8 cellular contexts compared by ENCODE assay signal in the genomic region with DNA sequence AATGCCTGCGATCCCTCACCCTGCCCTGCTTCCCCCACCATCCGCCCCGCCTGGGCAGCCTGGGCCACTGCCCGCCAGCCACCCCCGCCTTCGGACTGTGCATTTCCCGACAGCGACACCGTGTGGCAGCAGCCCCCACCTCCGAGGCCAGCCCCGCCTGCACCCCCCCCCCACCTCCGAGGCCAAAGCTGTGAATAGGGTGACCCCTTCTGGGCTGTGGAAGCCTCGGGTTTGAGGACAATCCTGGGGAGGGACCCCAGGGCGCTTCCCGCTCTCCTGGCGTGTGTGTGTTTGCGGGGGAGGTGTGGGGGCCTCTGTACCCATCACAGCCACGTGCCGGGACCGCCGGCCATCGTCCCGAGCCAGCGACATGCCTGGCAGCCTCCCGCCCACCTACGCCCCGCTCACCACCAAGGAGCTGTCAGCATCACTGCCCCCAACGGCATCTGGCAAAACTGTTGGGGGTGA. TPM values are rescaled to one million over a fixed set of nuclear protein-coding genes. Genes with fewer than 3 reads are reported as not detected.
DNase-seq lines count a peak whose midpoint lies in the region; FAIRE-seq and TF ChIP-seq lines count a peak whose summit lies in the region.

No MANE protein-coding gene starts in this region.

- intact Hi-C loops in stomach (cut with DNase I; ENCODE audit: low total_unique reads), result loop anchor here (5.0 kb wide), 1 partner anchor 114 kb away; no protein-coding TSS in a partner anchor

- TF ChIP-seq EP300 in stomach (IDR thresholded peaks at IDR 0.05), result no peak

- H3K27ac ChIP-seq in stomach, result peak overlapping the region; percentile 39 to 91 (median 86)

- no peaks in the 10 kb centered on the region for H3K9me3 ChIP-seq in stomach

- peak; percentile 97 for FAIRE-seq in HTR-8/SVneo (lab: Jason Lieb, UNC)

- no peak for TF ChIP-seq POLR2A in stomach (IDR thresholded peaks at IDR 0.05)

- peaks cover 45 to 73% (median 54%) of the 10 kb centered on the region in 4 donors for H3K4me1 ChIP-seq in stomach

- H3K4me3 ChIP-seq in foreskin fibroblast (ENCODE audit: low read depth in 1 of 2, low read length in 2 of 2) (no peak overlapping the region), stomach (no peak overlapping the region)

- peak; percentile 70 for TF ChIP-seq CTCF in foreskin fibroblast (IDR thresholded peaks at IDR 0.05; ENCODE audit: low read depth, low read length)
- peak in 5 of 7 experiments; percentile 87 to 98 (median 95) for TF ChIP-seq CTCF in stomach (IDR thresholded peaks at IDR 0.05)

- 3 to 11% (median 9%) methylated on average over 19 to 28 of the region's 28 CpGs for WGBS in stomach, 5 donors

- H3K36me3 ChIP-seq in stomach, result peaks cover 19 to 31% (median 26%) of the 10 kb centered on the region in 4 donors

- no peaks in the 10 kb centered on the region for H3K27me3 ChIP-seq in stomach

- peak; percentile 71 for DNase-seq in GDM1 (lab: John Stamatoyannopoulos, UW)
- peak; percentile 94 for DNase-seq in HTR-8/SVneo (ENCODE audit: insufficient read length, low spot score)
- peak; percentile 31 for DNase-seq in SHP77 treated with DMSO at 0.1 percent for 48 hours (lab: John Stamatoyannopoulos, UW)
- peak; percentile 63 for DNase-seq in activated gamma-delta T cell (lab: John Stamatoyannopoulos, UW)
- peak; percentile 83 to 96 for DNase-seq in foreskin fibroblast
- peak; percentile 19 for DNase-seq in non-pigmented ciliary epithelial cell (ENCODE audit: low read depth)
- peak; percentile 96 for DNase-seq in stomach
- DNase-seq in NCI-H1092 treated with DMSO at 0.1 percent for 48 hours (lab: John Stamatoyannopoulos, UW), result no peak

RNA-seq across cellular contexts. Expression of a gene that starts 33.8 kb away (rescaled TPM):
- 10 to 100 TPM in 4 of 5 donors, 1 to 10 TPM in 1; 8.2 to 28.8 (median 19.4) TPM for total RNA-seq in stomach
- polyA plus RNA-seq in stomach, result 1 to 10 TPM; 3.4 to 8.6 (median 5.3) TPM
